ENCODE assay signal across 16 cellular contexts in the genomic region with DNA sequence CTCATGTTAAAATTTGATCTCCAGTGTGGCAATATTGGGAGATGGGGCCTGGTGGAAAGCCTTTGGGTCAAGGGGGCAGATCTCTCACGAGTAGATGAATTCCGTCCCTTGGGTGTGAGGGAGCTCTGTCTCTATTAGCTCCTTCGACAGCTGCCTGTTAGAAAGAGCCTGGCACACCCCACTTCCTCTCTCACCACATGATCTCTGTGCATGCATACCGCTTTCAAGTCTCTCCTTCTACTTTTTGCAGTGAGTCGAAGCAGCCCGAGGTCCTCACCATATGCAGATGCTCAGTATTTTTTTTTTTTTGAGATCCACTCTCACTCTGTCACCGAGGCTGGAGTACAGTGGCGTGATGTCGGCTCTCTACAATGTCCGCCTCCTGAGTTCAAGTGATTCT.
"Had no signal": no experiment of that assay in that cellular context is flagged by ENCODE, and none has a peak within 500 bp of the region (broad histone marks: within the 10 kb centered on the region; RNA-seq: fewer than 3 reads in every experiment).

No MANE protein-coding gene starts in this region.

- DNase-seq: activated CD4-positive, alpha-beta memory T cell treated with anti-CD3 and anti-CD28 coated beads for 36 hours; activated CD4-positive, alpha-beta T cell treated with anti-CD3 and anti-CD28 coated beads for 4 hours; activated gamma-delta T cell treated with Interleukin-2 at 50 U/mL for 16 hours; activated T-cell treated with anti-CD3 and anti-CD28 coated beads for 4 hours; amniotic stem cell; effector memory CD8-positive, alpha-beta T cell; esophagus squamous epithelium; left colon; nephron progenitor cell; posterior cingulate gyrus; retina; stimulated activated CD4-positive, alpha-beta T cell treated with anti-CD3 and anti-CD28 coated beads, Interleukin-12 subunit alpha, Interleukin-12 subunit beta, amount 100 ng/mL, for 4 hours; stimulated activated CD4-positive, alpha-beta T cell treated with anti-CD3 and anti-CD28 coated beads, Interleukin-1b, Interleukin-23, amount 100 ng/mL, for 48 hours; stimulated activated CD8-positive, alpha-beta memory T cell treated with anti-CD3 and anti-CD28 coated beads, Interleukin-4, amount 100 ng/mL, for 48 hours; stimulated activated naive CD8-positive, alpha-beta T cell treated with anti-CD3 and anti-CD28 coated beads, Interleukin-15, Interleukin-2, amounts not matched to agents 100 U/mL and 50 U/mL, for 24 hours had no signal

- ATAC-seq: effector memory CD8-positive, alpha-beta T cell; left colon; stimulated activated naive CD8-positive, alpha-beta T cell treated with anti-CD3 and anti-CD28 coated beads, Interleukin-15, Interleukin-2, amounts not matched to agents 100 U/mL and 50 U/mL, for 24 hours; WTC11 had no signal
